Comparison of ENCODE assay signal across 25 cellular contexts in genomic region chr3:143352850-143353550, GRCh38.
DNase-seq lines count a peak whose midpoint lies in the region; ATAC-seq, FAIRE-seq and TF ChIP-seq lines count a peak whose summit lies in the region.
"Had no signal": no experiment of that assay in that cellular context is flagged by ENCODE, and none has a peak within 500 bp of the region (broad histone marks: within the 10 kb centered on the region; RNA-seq: fewer than 3 reads in every experiment).

No MANE protein-coding gene starts in this region.

- TF ChIP-seq POLR2A in endothelial cell of umbilical vein (IDR thresholded peaks at IDR 0.05; ENCODE audit: low read depth, low read length), result no peak

- H3K4me1 ChIP-seq in GM23338 (ENCODE audit: insufficient read depth) (no peaks in the 10 kb centered on the region), endothelial cell of umbilical vein (ENCODE audit: control insufficient read depth, extremely low read depth, insufficient read depth, low read length) (peaks cover 4% of the 10 kb centered on the region), neural progenitor cell (peaks cover 13% of the 10 kb centered on the region)
- H3K4me1 ChIP-seq: foreskin keratinocyte, prostate gland had no signal

- H3K9me1 ChIP-seq in endothelial cell of umbilical vein (replicated peaks; ENCODE audit: control insufficient read depth, extremely low read depth, insufficient read depth, low read length), result no peaks in the 10 kb centered on the region

- intact Hi-C loops in endothelial cell of umbilical vein (cut with micrococcal nuclease), result loop anchor here (2.0 kb wide), 1 partner anchor 50 kb away; no protein-coding TSS in a partner anchor

- H3K27me3 ChIP-seq in GM23338 (ENCODE audit: insufficient read depth) (no peaks in the 10 kb centered on the region), endothelial cell of umbilical vein (ENCODE audit: control insufficient read depth in 2 of 2, insufficient read depth in 2 of 2, low read length in 2 of 2) (no peaks in the 10 kb centered on the region), neural progenitor cell (no peaks in the 10 kb centered on the region)
- H3K27me3 ChIP-seq: dorsolateral prefrontal cortex, foreskin keratinocyte had no signal

- no peaks in the 10 kb centered on the region for H3K79me2 ChIP-seq in GM23338 (replicated peaks; ENCODE audit: insufficient read depth)
- no peaks in the 10 kb centered on the region for H3K79me2 ChIP-seq in endothelial cell of umbilical vein (ENCODE audit: control insufficient read depth, insufficient read depth, low read length)
- H3K79me2 ChIP-seq in neural progenitor cell (ENCODE audit: low read depth), result no peaks in the 10 kb centered on the region

- H3K36me3 Mint-ChIP-seq in GM23338 (ENCODE audit: low read depth) (no peaks in the 10 kb centered on the region), neural progenitor cell (no peaks in the 10 kb centered on the region)

- no peak overlapping the region for H3K4me2 ChIP-seq in GM23338
- H3K4me2 ChIP-seq in endothelial cell of umbilical vein (ENCODE audit: insufficient read depth, low read length), result no peak overlapping the region
- H3K4me2 ChIP-seq in neural progenitor cell, result peak overlapping the region; percentile 37
- H3K4me2 ChIP-seq: SK-N-SH had no signal

- H3K36me3 ChIP-seq in GM23338 (ENCODE audit: insufficient read depth) (no peaks in the 10 kb centered on the region), endothelial cell of umbilical vein (ENCODE audit: control insufficient read depth in 2 of 2, extremely low read depth in 1 of 2, insufficient read depth in 2 of 2, low read length in 2 of 2) (no peaks in the 10 kb centered on the region), neural progenitor cell (no peaks in the 10 kb centered on the region)
- H3K36me3 ChIP-seq: prostate gland had no signal

- ATAC-seq in GM23338, result peak; percentile 64
- ATAC-seq: activated CD4-positive, CD25-positive, alpha-beta regulatory T cell treated with anti-CD3 and anti-CD28 coated beads, Interleukin-2, amount 50 U/mL, for 24 hours; activated CD8-positive, alpha-beta T cell treated with anti-CD3 and anti-CD28 coated beads, Interleukin-2, amount 10 ng/mL, durations not matched to agents 7 days and 5 days; foreskin keratinocyte had no signal

- H3K9me3 Mint-ChIP-seq in GM23338, result no peaks in the 10 kb centered on the region
- no peaks in the 10 kb centered on the region for H3K9me3 Mint-ChIP-seq in neural progenitor cell
- H3K9me3 Mint-ChIP-seq: activated naive CD4-positive, alpha-beta T cell treated with anti-CD3 and anti-CD28 coated beads for 36 hours had no signal

- H3K27me3 Mint-ChIP-seq in GM23338 (ENCODE audit: insufficient read depth, low read depth, poor library complexity) (peaks cover 1% of the 10 kb centered on the region), neural progenitor cell (ENCODE audit: insufficient read depth, low read depth) (no peaks in the 10 kb centered on the region)

- H3K4me3 Mint-ChIP-seq in GM23338 (no peak overlapping the region), neural progenitor cell (no peak overlapping the region)
- H3K4me3 Mint-ChIP-seq: activated CD8-positive, alpha-beta T cell treated with anti-CD3 and anti-CD28 coated beads, Interleukin-2, amount 10 ng/mL, durations not matched to agents 7 days and 5 days; activated naive CD4-positive, alpha-beta T cell treated with anti-CD3 and anti-CD28 coated beads for 36 hours had no signal

- H3K9ac ChIP-seq in endothelial cell of umbilical vein (replicated peaks; ENCODE audit: extremely low read depth, insufficient read depth, low read length) (no peak overlapping the region), neural progenitor cell (no peak overlapping the region)
- H3K9ac ChIP-seq: SK-N-SH had no signal

- H3K4me1 Mint-ChIP-seq in GM23338 (peaks cover 14% of the 10 kb centered on the region), neural progenitor cell (peaks cover 27% of the 10 kb centered on the region)

- H3K27ac Mint-ChIP-seq in GM23338 (no peak overlapping the region), neural progenitor cell (no peak overlapping the region)
- H3K27ac Mint-ChIP-seq: activated CD8-positive, alpha-beta T cell treated with anti-CD3 and anti-CD28 coated beads, Interleukin-2, amount 10 ng/mL, durations not matched to agents 7 days and 5 days; activated naive CD4-positive, alpha-beta T cell treated with anti-CD3 and anti-CD28 coated beads for 36 hours had no signal

- no peaks in the 10 kb centered on the region for H3F3A ChIP-seq in GM23338 (replicated peaks; ENCODE audit: low read depth)
- H3F3A ChIP-seq in neural progenitor cell (ENCODE audit: low read depth), result no peaks in the 10 kb centered on the region

- dilution Hi-C loops in endothelial cell of umbilical vein (cut with MboI; ENCODE audit: extremely low pct_ligation_motif_present, low sequenced_read_pairs), result no loop called here

- POLR2A ChIA-PET in endothelial cell of umbilical vein (lab: Charles Lee), result no interaction called here

- CTCF ChIA-PET in endothelial cell of umbilical vein (lab: Charles Lee), result interaction anchor here (0.7 to 1.5 kb wide), 7 partner anchors 14 to 291 kb away, joined by 3 to 7 read pairs (median 3); no protein-coding TSS in a partner anchor

- H3K4me3 ChIP-seq in GM23338 (no peak overlapping the region), endothelial cell of umbilical vein (replicated peaks in 1 of 3; ENCODE audit: insufficient read depth in 1 of 3, low read depth in 1 of 3, low read length in 3 of 3) (no peak overlapping the region), neural progenitor cell (no peak overlapping the region)
- H3K4me3 ChIP-seq: dorsolateral prefrontal cortex, prostate gland had no signal

- TF ChIP-seq CTCF in GM23338 (conservative IDR thresholded peaks at IDR 0.05; ENCODE audit: low read depth in 2 of 2), result no peak
- TF ChIP-seq CTCF in endothelial cell of umbilical vein (IDR thresholded peaks at IDR 0.05; ENCODE audit: extremely low read depth in 1 of 2, insufficient read depth in 1 of 2, low read depth in 1 of 2, low read length in 2 of 2), result no peak
- no peak for TF ChIP-seq CTCF in neural progenitor cell (IDR thresholded peaks at IDR 0.05)

- H3K9me3 ChIP-seq in endothelial cell of umbilical vein (replicated peaks; ENCODE audit: control insufficient read depth, insufficient read depth, low read length) (no peaks in the 10 kb centered on the region), neural progenitor cell (ENCODE audit: low read depth) (no peaks in the 10 kb centered on the region)
- H3K9me3 ChIP-seq: prostate gland, SK-N-SH had no signal

- no peak for DNase-seq in GM23338 (ENCODE audit: low spot score)
- DNase-seq in NOMO-1 treated with DMSO at 0.1 percent for 48 hours (lab: John Stamatoyannopoulos, UW; ENCODE audit: unreplicated experiment), result peak; percentile 88
- peak; percentile 17 for DNase-seq in endothelial cell of umbilical vein (ENCODE audit: low read depth, low spot score)
- DNase-seq in neural progenitor cell (ENCODE audit: low spot score), result peak; percentile 14
- DNase-seq in HTR-8/SVneo (ENCODE audit: insufficient read length, low spot score), result no peak
- DNase-seq in NCI-H1436 (lab: John Stamatoyannopoulos, UW), result no peak
- no peak for DNase-seq in amniotic stem cell (lab: John Stamatoyannopoulos, UW)
- no peak for DNase-seq in NCI-H510A treated with DMSO at 0.1 percent for 48 hours (lab: John Stamatoyannopoulos, UW)
- DNase-seq: activated CD8-positive, alpha-beta T cell treated with anti-CD3 and anti-CD28 coated beads, Interleukin-2, amount 10 ng/mL, durations not matched to agents 7 days and 5 days; activated naive CD4-positive, alpha-beta T cell treated with anti-CD3 and anti-CD28 coated beads for 36 hours; activated T-cell treated with anti-CD3 and anti-CD28 coated beads, Interleukin-2, amount 50 U/mL, for 1 hour; anterior cingulate cortex; central memory CD4-positive, alpha-beta T cell; DMS79; dorsolateral prefrontal cortex; foreskin keratinocyte; kidney; NCI-H1436 treated with DMSO at 0.1 percent for 48 hours; NCI-H774; SK-N-SH; stimulated activated CD4-positive, alpha-beta T cell treated with anti-CD3 and anti-CD28 coated beads, Interleukin-4, amount 100 ng/mL, for 1 hour had no signal

- peaks cover 4% of the 10 kb centered on the region; the same call in 1 of the 2 replicates for H3K9me2 ChIP-seq in GM23338 (ENCODE audit: insufficient read depth)
- H3K9me2 ChIP-seq: SK-N-SH had no signal

- BruUV-seq in endothelial cell of umbilical vein (replicated peaks; lab: Mats Ljungman, UMichigan), result no TSS peak

- H4K20me1 ChIP-seq in GM23338 (replicated peaks; ENCODE audit: insufficient read depth) (no peaks in the 10 kb centered on the region), endothelial cell of umbilical vein (replicated peaks; ENCODE audit: control insufficient read depth, extremely low read depth, insufficient read depth, low read length) (no peaks in the 10 kb centered on the region), neural progenitor cell (ENCODE audit: low read depth) (no peaks in the 10 kb centered on the region)

- no peak overlapping the region for H3K27ac ChIP-seq in GM23338 (ENCODE audit: low read depth)
- no peak overlapping the region for H3K27ac ChIP-seq in endothelial cell of umbilical vein (ENCODE audit: insufficient read depth, low read depth, low read length)
- no peak overlapping the region for H3K27ac ChIP-seq in neural progenitor cell
- H3K27ac ChIP-seq: dorsolateral prefrontal cortex, foreskin keratinocyte, prostate gland had no signal

- FAIRE-seq in endothelial cell of umbilical vein (lab: Jason Lieb, UNC) (no peak), HTR-8/SVneo (lab: Jason Lieb, UNC) (no peak)
- FAIRE-seq: H54, kidney, RCC 7860 had no signal

- H2AFZ ChIP-seq in GM23338 (peak overlapping the region; percentile 80), endothelial cell of umbilical vein (ENCODE audit: low read depth, low read length) (no peak overlapping the region), neural progenitor cell (replicated peaks) (no peak overlapping the region)

TF ChIP-seq in GM23338, 12 proteins besides CTCF, POLR2A, EP300 and RAD21 (continues in another document):
- TF ChIP-seq EZH2phosphoT487 (IDR thresholded peaks at IDR 0.05; ENCODE audit: unreplicated experiment) (no peak), ZNF331 (CRISPR knock-in tag; IDR thresholded peaks at IDR 0.05; ENCODE audit: low read depth) (no peak)

TF ChIP-seq in endothelial cell of umbilical vein, 7 proteins besides CTCF, POLR2A, EP300 and RAD21 (continues in another document):
- TF ChIP-seq GATA2 (IDR thresholded peaks at IDR 0.05; ENCODE audit: insufficient read depth, insufficient read length, low read depth, low read length) (no peak), MYC (IDR thresholded peaks at IDR 0.05; ENCODE audit: low read depth, low read length) (no peak), JUN (IDR thresholded peaks at IDR 0.05; ENCODE audit: borderline replicate concordance, insufficient read depth, insufficient read length, low read depth) (no peak), FOS (IDR thresholded peaks at IDR 0.05; ENCODE audit: borderline replicate concordance, insufficient read depth, low read length) (no peak), POLR2AphosphoS5 (IDR thresholded peaks at IDR 0.05; ENCODE audit: insufficient read depth, low read depth, low read length) (no peak), EZH2 (IDR thresholded peaks at IDR 0.05; ENCODE audit: borderline replicate concordance, low read depth, low read length, severe bottlenecking) (no peak)

Comparison
In these comparisons a context has a peak if more than half of its experiments do, and no peak if none do; other contexts are left out.
1. DNase-seq: peak in NOMO-1 treated with DMSO at 0.1 percent for 48 hours (single experiment), endothelial cell of umbilical vein (single experiment) and neural progenitor cell (single experiment); none in GM23338 (single experiment), HTR-8/SVneo (single experiment), NCI-H1436 (single experiment), amniotic stem cell (single experiment) and NCI-H510A treated with DMSO at 0.1 percent for 48 hours (single experiment).